ENCODE assay signal across 22 cellular contexts in the genomic region with DNA sequence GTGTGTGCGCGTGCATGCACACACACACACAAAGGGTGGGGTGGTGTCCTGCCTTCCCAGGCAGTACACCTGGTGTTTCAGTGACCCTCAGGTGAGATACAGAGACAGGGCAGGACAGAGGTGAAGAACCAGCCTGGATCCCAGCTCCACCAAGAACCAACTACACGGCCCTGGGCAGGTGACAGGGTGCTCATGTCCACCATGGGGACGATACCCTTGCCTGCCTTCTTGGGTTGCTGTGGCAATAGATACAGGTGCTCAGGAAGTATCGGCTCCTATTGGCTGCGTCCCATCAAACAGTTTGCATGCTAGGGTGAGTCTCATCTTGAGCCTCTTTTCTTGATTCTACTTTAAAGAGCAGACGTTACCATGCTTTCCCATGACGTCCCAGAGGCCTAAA. TPM values are rescaled to one million over a fixed set of nuclear protein-coding genes. Genes with fewer than 3 reads are reported as not detected.
DNase-seq lines count a peak whose midpoint lies in the region; ATAC-seq, FAIRE-seq and TF ChIP-seq lines count a peak whose summit lies in the region.
"Had no signal": no experiment of that assay in that cellular context is flagged by ENCODE, and none has a peak within 500 bp of the region (broad histone marks: within the 10 kb centered on the region; RNA-seq: fewer than 3 reads in every experiment).

No MANE protein-coding gene starts in this region.

- peak; percentile 40 for FAIRE-seq in urothelium cell line (lab: Jason Lieb, UNC)
- FAIRE-seq: D721Med, GM12878, GM19239 had no signal

- H3K27me3 Mint-ChIP-seq in dendritic cell treated with granulocyte-macrophage colony-stimulating factor and Interleukin-4, amounts not matched to agents 40 ng/mL and 50 ng/mL, for 4 days, result peaks cover 6% of the 10 kb centered on the region

- no peaks in the 10 kb centered on the region for H3K36me3 ChIP-seq in right atrium auricular region
- H3K36me3 ChIP-seq: BE2C; BLaER1 treated with 17β-estradiol and CSF1 and Interleukin-3, amounts not matched to agents 10 nM and 100 nM had no signal

- peak overlapping the region; percentile 32 for H3K27ac Mint-ChIP-seq in dendritic cell treated with granulocyte-macrophage colony-stimulating factor and Interleukin-4, amounts not matched to agents 40 ng/mL and 50 ng/mL, for 4 days
- H3K27ac Mint-ChIP-seq: CD4-positive, alpha-beta T cell; CD8-positive, alpha-beta memory T cell; GM23338; H9 had no signal

- TF ChIP-seq CTCF in right atrium auricular region (IDR thresholded peaks at IDR 0.05), result no peak

- H3K27me3 ChIP-seq in right atrium auricular region, result no peaks in the 10 kb centered on the region
- H3K27me3 ChIP-seq: BE2C; BLaER1 treated with 17β-estradiol and CSF1 and Interleukin-3, amounts not matched to agents 10 nM and 100 nM had no signal

- H3K4me3 Mint-ChIP-seq in dendritic cell treated with granulocyte-macrophage colony-stimulating factor and Interleukin-4, amounts not matched to agents 40 ng/mL and 50 ng/mL, for 4 days, result no peak overlapping the region
- H3K4me3 Mint-ChIP-seq: CD14-positive monocyte; CD4-positive, alpha-beta T cell; CD8-positive, alpha-beta memory T cell; GM23338; H9 had no signal

- DNase-seq in right atrium auricular region (ENCODE audit: low spot score) (peak; percentile 56), left cardiac atrium (no peak), urothelium cell line (ENCODE audit: low spot score) (no peak), AG08395 (ENCODE audit: low spot score) (no peak)
- DNase-seq: BE2C; CD4-positive, alpha-beta T cell; CD8-positive, alpha-beta memory T cell; DMS 273 treated with DMSO at 0.1 percent for 48 hours; DMS79; EL; GDM1; H9 had no signal

- ATAC-seq in left cardiac atrium, result no peak
- no peak for ATAC-seq in GM21360 (IDR thresholded peaks at IDR 0.05; ENCODE audit: unreplicated experiment)
- ATAC-seq: GM12878, GM23338, HCT116 had no signal

- no peaks in the 10 kb centered on the region for H3K9me3 ChIP-seq in right atrium auricular region
- H3K9me3 ChIP-seq: BE2C had no signal

- no peak overlapping the region for H3K27ac ChIP-seq in right atrium auricular region
- H3K27ac ChIP-seq: BLaER1 treated with 17β-estradiol and CSF1 and Interleukin-3, amounts not matched to agents 10 nM and 100 nM had no signal

- no peaks in the 10 kb centered on the region for H3K36me3 Mint-ChIP-seq in dendritic cell treated with granulocyte-macrophage colony-stimulating factor and Interleukin-4, amounts not matched to agents 40 ng/mL and 50 ng/mL, for 4 days (ENCODE audit: low read depth)
- H3K36me3 Mint-ChIP-seq: CD14-positive monocyte; CD8-positive, alpha-beta memory T cell had no signal

- no peak overlapping the region for H3K4me3 ChIP-seq in right atrium auricular region
- H3K4me3 ChIP-seq: BLaER1 treated with 17β-estradiol and CSF1 and Interleukin-3, amounts not matched to agents 10 nM and 100 nM; GM12878; GM23338 had no signal

- intact Hi-C loops in left cardiac atrium (cut with DNase I), result no loop called here
- intact Hi-C loops in dendritic cell treated with granulocyte-macrophage colony-stimulating factor and Interleukin-4, amounts not matched to agents 40 ng/mL and 50 ng/mL, for 4 days (cut with micrococcal nuclease), result no loop called here

- H3K4me1 Mint-ChIP-seq in dendritic cell treated with granulocyte-macrophage colony-stimulating factor and Interleukin-4, amounts not matched to agents 40 ng/mL and 50 ng/mL, for 4 days (ENCODE audit: low read depth), result peaks cover 19% of the 10 kb centered on the region
- H3K4me1 Mint-ChIP-seq: GM23338 had no signal

- H3K4me1 ChIP-seq in right atrium auricular region, result peaks cover 0 to 11% of the 10 kb centered on the region in 2 donors
- H3K4me1 ChIP-seq: BE2C had no signal

- H3K9me3 Mint-ChIP-seq in dendritic cell treated with granulocyte-macrophage colony-stimulating factor and Interleukin-4, amounts not matched to agents 40 ng/mL and 50 ng/mL, for 4 days, result no peaks in the 10 kb centered on the region
- H3K9me3 Mint-ChIP-seq: CD4-positive, alpha-beta T cell had no signal

RNA-seq across cellular contexts. Expression of a gene that starts 33.7 kb away (rescaled TPM):
- 10 to 100 TPM; 53.8 to 64.0 TPM for total RNA-seq in right atrium auricular region
- 100 to 1,000 TPM; 213 to 248 TPM for total RNA-seq in left cardiac atrium
- total RNA-seq: A172; CD4-positive, alpha-beta T cell; CD8-positive, alpha-beta memory T cell had no signal
